19 cellular contexts compared by ENCODE assay signal in genomic region chr7:55426676-55427075, GRCh38.
DNase-seq lines count a peak whose midpoint lies in the region; ATAC-seq and TF ChIP-seq lines count a peak whose summit lies in the region.
"Had no signal": no experiment of that assay in that cellular context is flagged by ENCODE, and none has a peak within 500 bp of the region (broad histone marks: within the 10 kb centered on the region; RNA-seq: fewer than 3 reads in every experiment).

No MANE protein-coding gene starts in this region.

- no peak for TF ChIP-seq CTCF in endodermal cell (conservative IDR thresholded peaks at IDR 0.05)

- ATAC-seq in activated CD4-positive, alpha-beta T cell treated with anti-CD3 and anti-CD28 coated beads for 36 hours = no peak
- ATAC-seq in T-helper 17 cell (no peak), HG02759 (IDR thresholded peaks at IDR 0.05; ENCODE audit: unreplicated experiment) (no peak), HG03571 (IDR thresholded peaks at IDR 0.05; ENCODE audit: unreplicated experiment) (no peak)
- no peak for ATAC-seq in stimulated activated effector memory CD8-positive, alpha-beta T cell treated with anti-CD3 and anti-CD28 coated beads, Interleukin-12 subunit alpha, Interleukin-12 subunit beta, amount 100 ng/mL, for 72 hours
- ATAC-seq: Panc1, Right ventricle myocardium inferior had no signal

- H3K4me3 ChIP-seq in endodermal cell (ENCODE audit: low read length) = no peak overlapping the region
- H3K4me3 ChIP-seq: GM23248 had no signal

- no peak overlapping the region for H3K9ac ChIP-seq in endodermal cell (ENCODE audit: extremely low read depth, low read length, poor library complexity, severe bottlenecking)
- H3K9ac ChIP-seq: GM23248 had no signal

- no peaks in the 10 kb centered on the region for H3K27me3 ChIP-seq in endodermal cell (ENCODE audit: control insufficient read depth, insufficient read depth, low read length, poor library complexity, severe bottlenecking)

- H3K27me3 Mint-ChIP-seq in activated CD4-positive, alpha-beta T cell treated with anti-CD3 and anti-CD28 coated beads for 36 hours = no peaks in the 10 kb centered on the region
- H3K27me3 Mint-ChIP-seq in T-helper 17 cell = no peaks in the 10 kb centered on the region
- H3K27me3 Mint-ChIP-seq in endodermal cell (ENCODE audit: insufficient read depth) = no peaks in the 10 kb centered on the region
- H3K27me3 Mint-ChIP-seq: CD8-positive, alpha-beta memory T cell; IgD-negative memory B cell had no signal

- DNase-seq in activated CD4-positive, alpha-beta T cell treated with anti-CD3 and anti-CD28 coated beads for 36 hours = no peak
- DNase-seq in activated CD4-positive, alpha-beta T cell treated with anti-CD3 and anti-CD28 coated beads, Interleukin-2, amount 50 U/mL, for 1 hour = no peak
- DNase-seq in T-helper 17 cell (no peak), endodermal cell (peak; percentile 85), dedifferentiated amniotic fluid mesenchymal stem cell (ENCODE audit: extremely low spot score) (no peak)
- DNase-seq in stimulated activated effector memory CD8-positive, alpha-beta T cell treated with anti-CD3 and anti-CD28 coated beads, Interleukin-12 subunit alpha, Interleukin-12 subunit beta, amount 100 ng/mL, for 72 hours (ENCODE audit: low spot score in 2 of 2) = no peak
- DNase-seq: CD8-positive, alpha-beta memory T cell; DMS79 treated with DMSO at 0.1 percent for 48 hours; GM23248; NCI-H1105 treated with DMSO at 0.1 percent for 48 hours; NCI-H1694 treated with DMSO at 0.1 percent for 48 hours; NCI-H226; NCI-H524 treated with DMSO at 0.1 percent for 48 hours had no signal

- POLR2A ChIA-PET in activated CD4-positive, alpha-beta T cell treated with anti-CD3 and anti-CD28 coated beads for 36 hours (lab: Charles Lee) = no interaction called here

- H3K27ac Mint-ChIP-seq in activated CD4-positive, alpha-beta T cell treated with anti-CD3 and anti-CD28 coated beads for 36 hours = peak overlapping the region; percentile 83
- H3K27ac Mint-ChIP-seq in T-helper 17 cell (peak overlapping the region; percentile 59), endodermal cell (peak overlapping the region; percentile 40)
- peak overlapping the region; percentile 41 for H3K27ac Mint-ChIP-seq in stimulated activated effector memory CD8-positive, alpha-beta T cell treated with anti-CD3 and anti-CD28 coated beads, Interleukin-12 subunit alpha, Interleukin-12 subunit beta, amount 100 ng/mL, for 72 hours

- H3K9me3 ChIP-seq in T-helper 17 cell (ENCODE audit: control insufficient read depth, low read length, poor library complexity, severe bottlenecking) (no peaks in the 10 kb centered on the region), endodermal cell (ENCODE audit: control insufficient read depth, low read length) (no peaks in the 10 kb centered on the region)

- peaks cover 19% of the 10 kb centered on the region for H3K36me3 Mint-ChIP-seq in activated CD4-positive, alpha-beta T cell treated with anti-CD3 and anti-CD28 coated beads for 36 hours (ENCODE audit: low read depth)
- H3K36me3 Mint-ChIP-seq in T-helper 17 cell (ENCODE audit: low read depth) (peaks cover 9% of the 10 kb centered on the region), endodermal cell (ENCODE audit: low read depth) (peaks cover 18% of the 10 kb centered on the region)
- peaks cover 8% of the 10 kb centered on the region for H3K36me3 Mint-ChIP-seq in stimulated activated effector memory CD8-positive, alpha-beta T cell treated with anti-CD3 and anti-CD28 coated beads, Interleukin-12 subunit alpha, Interleukin-12 subunit beta, amount 100 ng/mL, for 72 hours
- H3K36me3 Mint-ChIP-seq: IgD-negative memory B cell had no signal

- H3K27ac ChIP-seq in endodermal cell (ENCODE audit: low read depth, low read length) = no peak overlapping the region
- H3K27ac ChIP-seq: 22Rv1, GM23248 had no signal

- no peaks in the 10 kb centered on the region for H3K9me3 Mint-ChIP-seq in activated CD4-positive, alpha-beta T cell treated with anti-CD3 and anti-CD28 coated beads for 36 hours (ENCODE audit: low read depth)
- H3K9me3 Mint-ChIP-seq in endodermal cell = no peaks in the 10 kb centered on the region
- H3K9me3 Mint-ChIP-seq in stimulated activated effector memory CD8-positive, alpha-beta T cell treated with anti-CD3 and anti-CD28 coated beads, Interleukin-12 subunit alpha, Interleukin-12 subunit beta, amount 100 ng/mL, for 72 hours = no peaks in the 10 kb centered on the region
- H3K9me3 Mint-ChIP-seq: CD8-positive, alpha-beta memory T cell; IgD-negative memory B cell had no signal

- H3K36me3 ChIP-seq in endodermal cell (ENCODE audit: control insufficient read depth, insufficient read depth, low read length) = peaks cover 23% of the 10 kb centered on the region

- no peaks in the 10 kb centered on the region for H3K4me1 ChIP-seq in endodermal cell (ENCODE audit: control insufficient read depth, insufficient read depth, low read length)

- whole genome bisulfite sequencing in endodermal cell (ENCODE audit: insufficient coverage in 1 of 2, insufficient read length in 1 of 2), 2 experiments = 72 to 78% methylated on average over 7 to 12 of the region's 12 CpGs

- H3K4me1 Mint-ChIP-seq in activated CD4-positive, alpha-beta T cell treated with anti-CD3 and anti-CD28 coated beads for 36 hours = peaks cover 20% of the 10 kb centered on the region
- peaks cover 7% of the 10 kb centered on the region for H3K4me1 Mint-ChIP-seq in T-helper 17 cell
- H3K4me1 Mint-ChIP-seq in endodermal cell = peaks cover 12% of the 10 kb centered on the region
- peaks cover 17% of the 10 kb centered on the region for H3K4me1 Mint-ChIP-seq in stimulated activated effector memory CD8-positive, alpha-beta T cell treated with anti-CD3 and anti-CD28 coated beads, Interleukin-12 subunit alpha, Interleukin-12 subunit beta, amount 100 ng/mL, for 72 hours
- H3K4me1 Mint-ChIP-seq: CD8-positive, alpha-beta memory T cell; IgD-negative memory B cell had no signal

- intact Hi-C loops in activated CD4-positive, alpha-beta T cell treated with anti-CD3 and anti-CD28 coated beads for 36 hours (cut with DNase I, micrococcal nuclease) = no loop called here

- H3K4me3 Mint-ChIP-seq in activated CD4-positive, alpha-beta T cell treated with anti-CD3 and anti-CD28 coated beads for 36 hours = no peak overlapping the region
- H3K4me3 Mint-ChIP-seq in T-helper 17 cell = no peak overlapping the region
- no peak overlapping the region for H3K4me3 Mint-ChIP-seq in endodermal cell
- no peak overlapping the region for H3K4me3 Mint-ChIP-seq in stimulated activated effector memory CD8-positive, alpha-beta T cell treated with anti-CD3 and anti-CD28 coated beads, Interleukin-12 subunit alpha, Interleukin-12 subunit beta, amount 100 ng/mL, for 72 hours
- H3K4me3 Mint-ChIP-seq: CD8-positive, alpha-beta memory T cell; IgD-negative memory B cell had no signal

- CTCF ChIA-PET in activated CD4-positive, alpha-beta T cell treated with anti-CD3 and anti-CD28 coated beads for 36 hours (lab: Charles Lee) = no interaction called here
